8 cellular contexts compared by ENCODE assay signal in genomic region chr3:111311709-111312235, GRCh38.
DNase-seq lines count a peak whose midpoint lies in the region; ATAC-seq lines count a peak whose summit lies in the region.

No MANE protein-coding gene starts in this region.

- DNase-seq in COLO668 (lab: John Stamatoyannopoulos, UW; ENCODE audit: unreplicated experiment) (no peak), LoVo (ENCODE audit: low spot score) (no peak), OCI-M2 (lab: John Stamatoyannopoulos, UW; ENCODE audit: unreplicated experiment) (no peak), HuH-7 (ENCODE audit: low spot score) (no peak)

- ATAC-seq in GM18498 (IDR thresholded peaks at IDR 0.05; ENCODE audit: unreplicated experiment) (peak; percentile 93), GM21576 (IDR thresholded peaks at IDR 0.05; ENCODE audit: unreplicated experiment) (peak; percentile 91), HG03571 (IDR thresholded peaks at IDR 0.05; ENCODE audit: unreplicated experiment) (peak; percentile 91), esophagus mucosa (peak; percentile 18)

Comparison
In these comparisons a context has a peak if more than half of its experiments do, and no peak if none do; other contexts are left out.
1. ATAC-seq: peak in every context shown above with its lines; median percentile 93 in GM18498; 91 in GM21576; 91 in HG03571; 18 in esophagus mucosa.